ENCODE assay signal across 12 cellular contexts in the genomic region with DNA sequence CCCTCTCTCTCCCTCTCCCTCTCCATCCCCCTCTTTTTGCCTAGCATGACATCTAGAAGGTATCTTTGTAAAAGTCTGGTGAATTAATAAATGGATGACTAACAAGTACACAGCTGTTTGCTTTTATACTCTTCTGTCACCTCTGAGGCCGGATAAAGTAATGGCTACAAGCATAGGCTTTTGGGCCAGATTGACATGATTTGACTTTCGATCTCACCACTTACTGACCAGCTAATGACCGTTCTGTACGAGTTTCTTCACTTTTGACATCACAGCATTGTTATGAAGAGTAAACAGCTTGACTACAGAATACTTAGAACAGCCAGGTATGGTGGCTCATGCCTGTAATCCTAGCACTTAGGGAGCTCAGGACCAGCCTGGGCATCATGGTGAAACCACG.
"Had no signal": no experiment of that assay in that cellular context is flagged by ENCODE, and none has a peak within 500 bp of the region (broad histone marks: within the 10 kb centered on the region; RNA-seq: fewer than 3 reads in every experiment).

No MANE protein-coding gene starts in this region.

- ATAC-seq: gastrocnemius medialis; heart left ventricle; left colon; stimulated activated memory B cell treated with anti-CD40 and anti-IgM and Interleukin-4, amounts not matched to agents 10 μg/mL and 1 μg/mL and 100 μg/mL, for 72 hours had no signal

- DNase-seq: activated B cell treated with CpG ODN at 0.5 μM for 24 hours; activated CD4-positive, alpha-beta T cell treated with anti-CD3 and anti-CD28 coated beads for 48 hours; activated CD8-positive, alpha-beta memory T cell treated with anti-CD3 and anti-CD28 coated beads, Interleukin-2, amount 50 U/mL, for 48 hours; activated naive CD8-positive, alpha-beta T cell treated with anti-CD3 and anti-CD28 coated beads, Interleukin-2, amount 10 ng/mL, durations not matched to agents 7 days and 5 days; colonic mucosa; gastrocnemius medialis; heart left ventricle; left colon; lower lobe of right lung; stimulated activated CD4-positive, alpha-beta T cell treated with anti-CD3 and anti-CD28 coated beads, Interleukin-2, amount 100 ng/mL, for 48 hours; T-helper 2 cell had no signal

- H3K4me1 ChIP-seq: colonic mucosa had no signal

- H3K27me3 Mint-ChIP-seq: activated B cell treated with CpG ODN at 0.5 μM for 24 hours; activated naive CD8-positive, alpha-beta T cell treated with anti-CD3 and anti-CD28 coated beads, Interleukin-2, amount 10 ng/mL, durations not matched to agents 7 days and 5 days; stimulated activated memory B cell treated with anti-CD40 and anti-IgM and Interleukin-4, amounts not matched to agents 10 μg/mL and 1 μg/mL and 100 μg/mL, for 72 hours had no signal

- H3K4me1 Mint-ChIP-seq: activated B cell treated with CpG ODN at 0.5 μM for 24 hours had no signal

- H3K27me3 ChIP-seq: colonic mucosa, gastrocnemius medialis, heart left ventricle had no signal

- H3K27ac ChIP-seq: colonic mucosa, heart left ventricle had no signal

- H3K36me3 ChIP-seq: colonic mucosa had no signal

- H3K9me3 ChIP-seq: colonic mucosa, gastrocnemius medialis, heart left ventricle, lower lobe of right lung had no signal

- H3K4me3 ChIP-seq: colonic mucosa, gastrocnemius medialis, heart left ventricle, lower lobe of right lung had no signal

- H3K9me3 Mint-ChIP-seq: activated B cell treated with CpG ODN at 0.5 μM for 24 hours; activated naive CD8-positive, alpha-beta T cell treated with anti-CD3 and anti-CD28 coated beads, Interleukin-2, amount 10 ng/mL, durations not matched to agents 7 days and 5 days; stimulated activated memory B cell treated with anti-CD40 and anti-IgM and Interleukin-4, amounts not matched to agents 10 μg/mL and 1 μg/mL and 100 μg/mL, for 72 hours had no signal

- H3K27ac Mint-ChIP-seq: activated B cell treated with CpG ODN at 0.5 μM for 24 hours; activated naive CD8-positive, alpha-beta T cell treated with anti-CD3 and anti-CD28 coated beads, Interleukin-2, amount 10 ng/mL, durations not matched to agents 7 days and 5 days; stimulated activated memory B cell treated with anti-CD40 and anti-IgM and Interleukin-4, amounts not matched to agents 10 μg/mL and 1 μg/mL and 100 μg/mL, for 72 hours had no signal

- H3K4me3 Mint-ChIP-seq: activated B cell treated with CpG ODN at 0.5 μM for 24 hours; activated naive CD8-positive, alpha-beta T cell treated with anti-CD3 and anti-CD28 coated beads, Interleukin-2, amount 10 ng/mL, durations not matched to agents 7 days and 5 days; stimulated activated memory B cell treated with anti-CD40 and anti-IgM and Interleukin-4, amounts not matched to agents 10 μg/mL and 1 μg/mL and 100 μg/mL, for 72 hours had no signal
